In genomic region chr1:202619528-202619927, GRCh38 we compare ENCODE assay signal across 18 cellular contexts.
A peak's percentile ranks its signal among the peaks of the same experiment; 100 is the strongest.
DNase-seq lines count a peak whose midpoint lies in the region; ATAC-seq and TF ChIP-seq lines count a peak whose summit lies in the region.
"Had no signal": no experiment of that assay in that cellular context is flagged by ENCODE, and none has a peak within 500 bp of the region (broad histone marks: within the 10 kb centered on the region; RNA-seq: fewer than 3 reads in every experiment).

No MANE protein-coding gene starts in this region.

- TF ChIP-seq POLR2A in spleen (IDR thresholded peaks at IDR 0.05) = no peak

- H3K4me3 ChIP-seq in WERI-Rb-1 (ENCODE audit: low read depth, low read length) (no peak overlapping the region), spleen (no peak overlapping the region)
- H3K4me3 ChIP-seq: GM12878 had no signal

- H3K27ac ChIP-seq in WERI-Rb-1 (0 out of 2 replicates have a peak overlapping the region, but pooled peaks have one; percentile 3), spleen (no peak overlapping the region)
- H3K27ac ChIP-seq: 22Rv1 had no signal

- H3K36me3 ChIP-seq in WERI-Rb-1 = no peaks in the 10 kb centered on the region
- no peaks in the 10 kb centered on the region for H3K36me3 ChIP-seq in spleen

- H3K4me1 ChIP-seq in spleen = peaks cover 18 to 49% (median 27%) of the 10 kb centered on the region in 6 donors

- no peak for ATAC-seq in HG02623 (IDR thresholded peaks at IDR 0.05; ENCODE audit: unreplicated experiment)
- ATAC-seq: GM12878, PC-3 had no signal

- H3K27me3 ChIP-seq in WERI-Rb-1 (ENCODE audit: insufficient read depth, low read depth, severe bottlenecking) = no peaks in the 10 kb centered on the region
- H3K27me3 ChIP-seq in spleen (replicated peaks in 1 of 7) = peaks cover 0 to 62% (median 0%) of the 10 kb centered on the region in 7 donors

- H3K9me3 ChIP-seq in WERI-Rb-1 (ENCODE audit: severe bottlenecking) = peaks cover 2% of the 10 kb centered on the region
- H3K9me3 ChIP-seq in spleen = no peaks in the 10 kb centered on the region

- DNase-seq in DMS53 (lab: John Stamatoyannopoulos, UW) = peak; percentile 50
- no peak for DNase-seq in DMS53 treated with DMSO at 0.1 percent for 48 hours (lab: John Stamatoyannopoulos, UW; ENCODE audit: unreplicated experiment)
- no peak for DNase-seq in WERI-Rb-1
- DNase-seq in left kidney (ENCODE audit: low read depth, low spot score) = peak; percentile 32
- peak; percentile 9 for DNase-seq in spleen
- no peak for DNase-seq in NCI-H69 (lab: John Stamatoyannopoulos, UW)
- no peak for DNase-seq in NCI-H1105 (lab: John Stamatoyannopoulos, UW)
- DNase-seq: CD8-positive, alpha-beta memory T cell; GDM1; HCEC 1CT; KBM-7; NCI-H1436; NCI-H2029; NCI-H510A; PC-3 had no signal

- TF ChIP-seq CTCF in WERI-Rb-1 (IDR thresholded peaks at IDR 0.05; ENCODE audit: low read depth, low read length) (no peak), spleen (IDR thresholded peaks at IDR 0.05 in 8 of 11, conservative IDR thresholded peaks at IDR 0.05 in 3 of 11) (no peak)

- WGBS in spleen, 5 donors = 61 to 94% (median 88%) methylated on average over 2 of the region's 2 CpGs

- intact Hi-C loops in spleen (cut with DNase I; ENCODE audit: low total_unique reads) = no loop called here

Comparison
In these comparisons a context has a peak if more than half of its experiments do, and no peak if none do; other contexts are left out.
1. DNase-seq: peak in DMS53 (single experiment), left kidney (single experiment) and spleen (single experiment); none in DMS53 treated with DMSO at 0.1 percent for 48 hours (single experiment), WERI-Rb-1 (single experiment), NCI-H69 (single experiment) and NCI-H1105 (single experiment).